ENCODE assay signal across 12 cellular contexts in the genomic region with DNA sequence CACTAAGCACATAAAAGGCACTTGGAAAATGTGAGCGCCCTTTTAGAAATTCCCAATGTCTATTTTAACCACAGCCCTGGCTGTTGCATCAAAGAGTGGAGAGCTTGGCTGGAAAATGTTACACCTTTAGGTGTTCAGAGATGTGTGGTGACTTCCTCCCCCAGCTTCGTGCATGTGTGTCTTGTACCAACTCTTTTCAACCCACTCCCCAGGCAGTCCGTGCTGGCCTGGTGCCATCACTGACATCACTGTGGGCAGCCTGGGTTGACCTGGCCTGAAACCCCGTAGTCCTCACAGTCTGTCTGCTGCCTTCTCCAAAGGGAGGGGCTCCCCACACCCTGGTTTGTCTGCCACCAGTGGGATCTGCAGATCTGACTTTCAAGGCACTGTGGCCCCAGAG.
A peak's percentile ranks its signal among the peaks of the same experiment; 100 is the strongest.
DNase-seq lines count a peak whose midpoint lies in the region; ATAC-seq, FAIRE-seq and TF ChIP-seq lines count a peak whose summit lies in the region.
"Had no signal": no experiment of that assay in that cellular context is flagged by ENCODE, and none has a peak within 500 bp of the region (broad histone marks: within the 10 kb centered on the region; RNA-seq: fewer than 3 reads in every experiment).

No MANE protein-coding gene starts in this region.

- ATAC-seq in IMR-90 (ENCODE audit: low read depth) = no peak
- ATAC-seq: left lung had no signal

- H3K4me1 ChIP-seq in IMR-90 (ENCODE audit: control insufficient read depth, insufficient read depth, low read length) = peaks cover 16% of the 10 kb centered on the region
- peaks cover 29% of the 10 kb centered on the region for H3K4me1 ChIP-seq in rectal smooth muscle tissue (ENCODE audit: control insufficient read depth, insufficient read depth, low read length)
- H3K4me1 ChIP-seq in prostate gland (replicated peaks) = no peaks in the 10 kb centered on the region
- H3K4me1 ChIP-seq: neural progenitor cell had no signal

- H3K23ac ChIP-seq in IMR-90 (ENCODE audit: low read depth, low read length) = no peak overlapping the region

- H3K27ac ChIP-seq in IMR-90 (ENCODE audit: insufficient read depth, low read length) (no peak overlapping the region), rectal smooth muscle tissue (ENCODE audit: low read depth, low read length) (peak overlapping the region; percentile 34), prostate gland (no peak overlapping the region)
- H3K27ac ChIP-seq: left lung, neural progenitor cell had no signal

- no peak overlapping the region for H4K91ac ChIP-seq in IMR-90 (ENCODE audit: insufficient read depth, low read depth, low read length)

- peaks cover 4% of the 10 kb centered on the region; the same call in 1 of the 2 replicates for H3K9me1 ChIP-seq in IMR-90 (ENCODE audit: insufficient read depth, low read length)

- peaks cover 9% of the 10 kb centered on the region; the same call in 1 of the 2 replicates for H4K20me1 ChIP-seq in IMR-90 (ENCODE audit: insufficient read depth, low read length)

- peak overlapping the region; percentile 17; the same call in 1 of the 2 replicates for H2BK120ac ChIP-seq in IMR-90 (ENCODE audit: low read depth, low read length)

- no peak overlapping the region for H2AFZ ChIP-seq in IMR-90 (replicated peaks; ENCODE audit: low read length, poor library complexity)
- H2AFZ ChIP-seq: neural progenitor cell had no signal

- peaks cover 7% of the 10 kb centered on the region; the same call in 1 of the 2 replicates for H3K27me3 ChIP-seq in IMR-90 (ENCODE audit: control insufficient read depth, insufficient read depth, low read length)
- H3K27me3 ChIP-seq in rectal smooth muscle tissue (ENCODE audit: control insufficient read depth, insufficient read depth, low read length) = no peaks in the 10 kb centered on the region
- H3K27me3 ChIP-seq in prostate gland (replicated peaks; ENCODE audit: insufficient read depth) = no peaks in the 10 kb centered on the region
- H3K27me3 ChIP-seq: left lung, neural progenitor cell had no signal

- TF ChIP-seq RAD21 in IMR-90 (IDR thresholded peaks at IDR 0.05; ENCODE audit: low read length) = no peak

- in situ Hi-C loops in IMR-90 (cut with MboI; ENCODE audit: low sequenced_read_pairs) = no loop called here

- WGBS in IMR-90 (ENCODE audit: extremely low coverage in 2 of 2, insufficient read length in 1 of 2), 2 experiments = no CpG with 5 or more reads among the region's 4 CpGs
- WGBS in prostate gland = 84% methylated on average over 4 of the region's 4 CpGs

- H2BK20ac ChIP-seq in IMR-90 (ENCODE audit: low read depth, low read length) = 0 out of 2 replicates have a peak overlapping the region, but pooled peaks have one; percentile 20

- POLR2A ChIA-PET in IMR-90 (lab: Charles Lee; ENCODE audit: unreplicated experiment) = no interaction called here

- no peak overlapping the region; the same call in 2 of the 3 replicates for H2BK15ac ChIP-seq in IMR-90 (ENCODE audit: low read depth, low read length)

- H3K36me3 ChIP-seq in IMR-90 (ENCODE audit: control insufficient read depth, insufficient read depth, low read length) (no peaks in the 10 kb centered on the region), rectal smooth muscle tissue (ENCODE audit: control insufficient read depth, insufficient read depth, low read length) (no peaks in the 10 kb centered on the region), prostate gland (no peaks in the 10 kb centered on the region)
- H3K36me3 ChIP-seq: left lung, neural progenitor cell had no signal

- H3K4me2 ChIP-seq in IMR-90 (ENCODE audit: low read depth, low read length) = no peak overlapping the region
- H3K4me2 ChIP-seq: neural progenitor cell had no signal

- H3K14ac ChIP-seq in IMR-90 (replicated peaks; ENCODE audit: low read depth, low read length) = peak overlapping the region; percentile 35; the same call in 1 of the 2 replicates

- CTCF ChIA-PET in IMR-90 (lab: Yijun Ruan, JAX) = interaction anchor here (0.6 kb wide), 2 partner anchors 133 to 264 kb away, joined by 3 to 4 read pairs; no protein-coding TSS in a partner anchor

- dilution Hi-C loops in IMR-90 (cut with HindIII; ENCODE audit: low sequenced_read_pairs, unreplicated experiment) = no loop called here

- no peak overlapping the region for H4K5ac ChIP-seq in IMR-90 (ENCODE audit: low read depth, low read length)

- FAIRE-seq in GM19239 (lab: Jason Lieb, UNC) = no peak

- no peak overlapping the region for H3K4me3 ChIP-seq in IMR-90 (ENCODE audit: insufficient read depth, low read depth, low read length)
- no peak overlapping the region for H3K4me3 ChIP-seq in rectal smooth muscle tissue (ENCODE audit: low read length)
- H3K4me3 ChIP-seq in prostate gland = no peak overlapping the region
- H3K4me3 ChIP-seq: left lung, neural progenitor cell had no signal

- H3K9me3 ChIP-seq in IMR-90 (ENCODE audit: control insufficient read depth, insufficient read depth, low read length) (peaks cover 8% of the 10 kb centered on the region), prostate gland (no peaks in the 10 kb centered on the region)

- no TSS peak for BruUV-seq in IMR-90 (replicated peaks; lab: Mats Ljungman, UMichigan)

- H3K4ac ChIP-seq in IMR-90 (ENCODE audit: low read depth, low read length) = peak overlapping the region; percentile 55; the same call in 1 of the 2 replicates

- TF ChIP-seq CTCF in IMR-90 (conservative IDR thresholded peaks at IDR 0.05; ENCODE audit: low read depth, low read length) = no peak
- TF ChIP-seq CTCF in prostate gland (IDR thresholded peaks at IDR 0.05) = no peak

- H3K9ac ChIP-seq in IMR-90 (ENCODE audit: low read depth, low read length) (no peak overlapping the region), rectal smooth muscle tissue (ENCODE audit: low read length) (no peak overlapping the region)
- H3K9ac ChIP-seq: neural progenitor cell had no signal

- intact Hi-C loops in IMR-90 (cut with micrococcal nuclease) (loop anchor here (10.0 kb wide), 1 partner anchor 107 kb away; no protein-coding TSS in a partner anchor), prostate gland (cut with DNase I) (no loop called here)

- no peak overlapping the region for H3K18ac ChIP-seq in IMR-90 (ENCODE audit: low read depth, low read length)

- H3K79me1 ChIP-seq in IMR-90 (ENCODE audit: low read depth in 1 of 2, low read length in 2 of 2) = 0 out of 4 replicates have a peak, but pooled peaks cover 0 to 4% of the 10 kb centered on the region in 2 experiments

- peak; percentile 41 for DNase-seq in CD1c-positive myeloid dendritic cell (ENCODE audit: extremely low spot score)
- DNase-seq in IMR-90 = no peak
- DNase-seq in amniotic epithelial cell (ENCODE audit: low read depth) = peak; percentile 53
- no peak for DNase-seq in AML-193 (lab: John Stamatoyannopoulos, UW)
- DNase-seq in prostate gland (ENCODE audit: low spot score) = no peak
- DNase-seq in GM19239 (ENCODE audit: insufficient read length, low spot score) = no peak
- DNase-seq: activated B cell treated with CpG ODN at 0.5 μM for 24 hours, left lung, NCI-H526, SIG-M5 had no signal

- H2BK5ac ChIP-seq in IMR-90 (ENCODE audit: low read depth, low read length, poor library complexity, severe bottlenecking) = no peak overlapping the region

- no peak overlapping the region for H2AK9ac ChIP-seq in IMR-90 (replicated peaks; ENCODE audit: low read depth, low read length, poor library complexity)

- no peak for TF ChIP-seq POLR2A in IMR-90 (IDR thresholded peaks at IDR 0.05; ENCODE audit: low read depth, low read length)
- no peak for TF ChIP-seq POLR2A in prostate gland (IDR thresholded peaks at IDR 0.05)

- no peak overlapping the region for H3K56ac ChIP-seq in IMR-90 (ENCODE audit: extremely low read depth, insufficient read depth, low read length)

- H4K8ac ChIP-seq in IMR-90 (ENCODE audit: low read depth in 2 of 2, low read length in 2 of 2) = no peak overlapping the region; a peak in 1 of 4 replicates

- peak overlapping the region; percentile 28; the same call in 1 of the 2 replicates for H2AK5ac ChIP-seq in IMR-90 (ENCODE audit: low read depth, low read length)

TF ChIP-seq in IMR-90, 13 proteins besides CTCF, POLR2A, EP300 and RAD21:
- TF ChIP-seq SMC3 (IDR thresholded peaks at IDR 0.05; ENCODE audit: low read depth, low read length) (no peak), CEBPB (IDR thresholded peaks at IDR 0.05; ENCODE audit: low read depth, low read length) (no peak), RCOR1 (IDR thresholded peaks at IDR 0.05; ENCODE audit: insufficient replicate concordance, low read length) (no peak), BHLHE40 (IDR thresholded peaks at IDR 0.05; ENCODE audit: low read depth, low read length) (no peak), ELK1 (IDR thresholded peaks at IDR 0.05; ENCODE audit: borderline replicate concordance, low read depth, low read length) (no peak), MAFK (IDR thresholded peaks at IDR 0.05; ENCODE audit: low read depth, low read length) (no peak), FOS (IDR thresholded peaks at IDR 0.05; ENCODE audit: low read depth, low read length) (no peak), NFE2L2 (IDR thresholded peaks at IDR 0.05; ENCODE audit: low read depth, low read length) (no peak), RFX5 (IDR thresholded peaks at IDR 0.05; ENCODE audit: low read depth, low read length) (no peak), MAZ (IDR thresholded peaks at IDR 0.05; ENCODE audit: borderline replicate concordance, low read depth, low read length) (no peak; the same call in 1 of the 2 replicates), MXI1 (IDR thresholded peaks at IDR 0.05; ENCODE audit: borderline replicate concordance, low read depth, low read length) (no peak)
- TF ChIP-seq, protein P1, sequence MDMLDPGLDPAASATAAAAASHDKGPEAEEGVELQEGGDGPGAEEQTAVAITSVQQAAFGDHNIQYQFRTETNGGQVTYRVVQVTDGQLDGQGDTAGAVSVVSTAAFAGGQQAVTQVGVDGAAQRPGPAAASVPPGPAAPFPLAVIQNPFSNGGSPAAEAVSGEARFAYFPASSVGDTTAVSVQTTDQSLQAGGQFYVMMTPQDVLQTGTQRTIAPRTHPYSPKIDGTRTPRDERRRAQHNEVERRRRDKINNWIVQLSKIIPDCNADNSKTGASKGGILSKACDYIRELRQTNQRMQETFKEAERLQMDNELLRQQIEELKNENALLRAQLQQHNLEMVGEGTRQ (IDR thresholded peaks at IDR 0.05; ENCODE audit: low read depth, low read length) = no peak

Comparison
In these comparisons a context has a peak if more than half of its experiments do, and no peak if none do; other contexts are left out.
1. DNase-seq: peak in CD1c-positive myeloid dendritic cell (single experiment) and amniotic epithelial cell (single experiment); none in IMR-90 (single experiment), AML-193 (0 of 2), prostate gland (single experiment) and GM19239 (single experiment).